Comparison of ENCODE assay signal across 8 cellular contexts in the genomic region with DNA sequence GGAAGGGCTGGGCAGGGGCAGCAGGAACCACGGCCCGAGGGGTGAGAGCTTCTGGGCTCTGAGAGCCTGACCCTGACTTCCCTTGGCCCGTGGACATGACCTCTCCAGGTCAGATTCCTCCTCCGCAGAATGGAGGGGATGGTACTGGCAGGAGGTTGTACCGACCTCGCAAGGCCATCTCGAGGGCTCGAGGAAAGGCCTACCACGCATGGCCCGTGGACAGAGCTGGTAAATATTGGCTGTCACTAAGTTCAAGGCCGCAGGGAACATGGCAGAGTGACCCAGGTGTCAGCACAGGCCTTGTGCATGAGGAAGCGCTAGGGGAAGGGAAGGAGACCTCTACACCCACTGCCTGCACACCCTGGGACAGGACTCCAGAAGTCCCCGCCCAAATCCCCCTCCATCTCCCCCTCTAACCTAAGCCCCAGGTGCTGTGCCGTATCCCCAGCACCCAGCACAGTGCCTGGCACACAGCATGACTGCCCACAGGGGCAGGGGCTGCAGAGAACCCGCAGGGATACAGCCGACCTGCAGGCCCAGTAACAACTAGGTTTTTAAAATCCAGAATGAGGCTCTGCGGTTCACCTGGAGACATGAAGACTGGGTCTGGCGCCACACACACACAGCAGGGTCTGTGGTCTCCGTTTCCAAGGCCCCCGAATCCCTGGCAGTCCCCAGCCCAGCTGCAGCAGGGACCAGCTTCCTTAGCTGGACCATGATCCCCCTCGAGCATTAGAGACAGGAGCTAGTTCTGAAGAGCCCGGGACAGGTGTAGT. TPM values are rescaled to one million over a fixed set of nuclear protein-coding genes. Genes with fewer than 3 reads are reported as not detected.
DNase-seq lines count a peak whose midpoint lies in the region; ATAC-seq lines count a peak whose summit lies in the region.

No MANE protein-coding gene starts in this region.

- H3K27ac Mint-ChIP-seq in naive thymus-derived CD8-positive, alpha-beta T cell, result peak overlapping the region; percentile 76 to 95 (median 89)

- H3K4me1 ChIP-seq in duodenal mucosa (ENCODE audit: control insufficient read depth in 1 of 2, insufficient read depth in 2 of 2, low read length in 2 of 2), result peaks cover 17 to 19% of the 10 kb centered on the region in 2 donors
- no peaks in the 10 kb centered on the region for H3K4me1 ChIP-seq in aorta (ENCODE audit: control insufficient read depth in 1 of 2, insufficient read depth in 2 of 2, low read length in 2 of 2)

- H3K4me3 ChIP-seq in duodenal mucosa (ENCODE audit: low read depth in 1 of 2, low read length in 2 of 2) (no peak overlapping the region), aorta (ENCODE audit: low read length in 2 of 2) (no peak overlapping the region)

- DNase-seq in Right ventricle myocardium superior, result no peak
- no peak for DNase-seq in cardiac septum (ENCODE audit: low spot score)
- DNase-seq in naive thymus-derived CD8-positive, alpha-beta T cell, result no peak
- DNase-seq in aorta, result peak in 1 of 2 donors; percentile 42
- DNase-seq in cerebellar nuclear complex (lab: John Stamatoyannopoulos, UW), result no peak
- no peak for DNase-seq in ACHN

- H3K9ac ChIP-seq in duodenal mucosa (ENCODE audit: low read depth in 1 of 2, low read length in 2 of 2), result peak overlapping the region; percentile 6 to 17

- in situ Hi-C loops in ACHN (cut with HindIII; ENCODE audit: low pct_ligation_motif_present, low pct_unique_long_range_greater_than_20kb, low sequenced_read_pairs), result no loop called here

- H3K9me3 ChIP-seq in duodenal mucosa (ENCODE audit: control insufficient read depth in 1 of 2, low read length in 2 of 2) (no peaks in the 10 kb centered on the region), aorta (ENCODE audit: control insufficient read depth, low read length) (no peaks in the 10 kb centered on the region)

- ATAC-seq in Right ventricle myocardium superior (ENCODE audit: poor library complexity) (peak; percentile 8), aorta (ENCODE audit: low FRiP score) (peak; percentile 16), HG03469 (IDR thresholded peaks at IDR 0.05; ENCODE audit: unreplicated experiment) (no peak)
- ATAC-seq in naive thymus-derived CD8-positive, alpha-beta T cell, result no peak

- peak overlapping the region; percentile 26 to 79 (median 64) for H3K4me3 Mint-ChIP-seq in naive thymus-derived CD8-positive, alpha-beta T cell

- no peak overlapping the region for H3K27ac ChIP-seq in duodenal mucosa (ENCODE audit: low read depth, low read length)
- no peak overlapping the region for H3K27ac ChIP-seq in aorta (ENCODE audit: low read depth in 1 of 2, low read length in 2 of 2)

- no peaks in the 10 kb centered on the region for H3K36me3 ChIP-seq in duodenal mucosa (ENCODE audit: control insufficient read depth in 1 of 2, insufficient read depth in 2 of 2, low read length in 2 of 2)
- no peaks in the 10 kb centered on the region for H3K36me3 ChIP-seq in aorta (ENCODE audit: control insufficient read depth in 1 of 2, insufficient read depth in 2 of 2, low read length in 1 of 2)

- H3K36me3 Mint-ChIP-seq in naive thymus-derived CD8-positive, alpha-beta T cell, result peaks cover 0 to 2% (median 0%) of the 10 kb centered on the region in 3 donors

- intact Hi-C loops in Right ventricle myocardium superior (cut with DNase I) (no loop called here), cardiac septum (cut with DNase I) (loop anchor here (1.0 to 5.0 kb wide), 3 partner anchors 56 to 611 kb away; a partner anchor contains a TSS), aorta (cut with DNase I) (loop anchor here in 1 of 2 donors (10.0 kb wide), 1 partner anchor 388 kb away; no protein-coding TSS in a partner anchor)

- peaks cover 8 to 44% (median 34%) of the 10 kb centered on the region in 4 donors for H3K4me1 Mint-ChIP-seq in naive thymus-derived CD8-positive, alpha-beta T cell

- H3K27me3 ChIP-seq in duodenal mucosa (ENCODE audit: control insufficient read depth in 1 of 2, insufficient read depth in 2 of 2, low read length in 2 of 2) (no peaks in the 10 kb centered on the region), aorta (ENCODE audit: control insufficient read depth in 1 of 2, insufficient read depth in 2 of 2, low read length in 1 of 2) (no peaks in the 10 kb centered on the region)

- WGBS in aorta, 2 donors, result 89 to 94% methylated on average over 22 of the region's 22 CpGs

- H3K9me3 Mint-ChIP-seq in naive thymus-derived CD8-positive, alpha-beta T cell, result no peaks in the 10 kb centered on the region

- POLR2A ChIA-PET in naive thymus-derived CD8-positive, alpha-beta T cell (lab: Charles Lee), result interaction anchor here (0.6 to 4.0 kb wide), 27 partner anchors 15 to 611 kb away, joined by 3 to 35 read pairs (median 5); no protein-coding TSS in a partner anchor

- peaks cover 0 to 4% (median 0%) of the 10 kb centered on the region in 5 donors for H3K27me3 Mint-ChIP-seq in naive thymus-derived CD8-positive, alpha-beta T cell

RNA-seq across cellular contexts. Expression of a gene that starts 54.8 kb away (rescaled TPM):
- total RNA-seq in Right ventricle myocardium superior (169 TPM), cardiac septum (202 TPM), aorta (100 to 1,000 TPM; 128 to 155 TPM)
- 100 to 1,000 TPM; 411 to 418 TPM for total RNA-seq in naive thymus-derived CD8-positive, alpha-beta T cell
- 100 to 1,000 TPM; 143 to 237 (median 172) TPM for polyA plus RNA-seq in naive thymus-derived CD8-positive, alpha-beta T cell
- polyA plus RNA-seq in aorta, result 100 to 1,000 TPM in 1 of 2 donors, 10 to 100 TPM in 1; 64.0 to 102 TPM

Comparison
In these comparisons a context has a peak if more than half of its experiments do, and no peak if none do; other contexts are left out.
1. ATAC-seq: peak in Right ventricle myocardium superior (single experiment) and aorta (single experiment); none in naive thymus-derived CD8-positive, alpha-beta T cell (0 of 2) and HG03469 (single experiment).